Comparison of ENCODE assay signal across 1 cellular context in genomic region chr20:57414867-57415592, GRCh38.
TF ChIP-seq lines count a peak whose summit lies in the region.

No MANE protein-coding gene starts in this region.

TF ChIP-seq in K562, 482 proteins besides CTCF, POLR2A, EP300 and RAD21 (continued from another document and continues in another):
- TF ChIP-seq ZBTB26 (CRISPR knock-in tag; IDR thresholded peaks at IDR 0.05) (no peak), MITF (IDR thresholded peaks at IDR 0.05) (no peak), ATF1 (CRISPR knock-in tag; IDR thresholded peaks at IDR 0.05) (no peak), ATF1 (tag; IDR thresholded peaks at IDR 0.05) (peak; percentile 49; the same call in 1 of the 2 replicates), KLF10 (CRISPR knock-in tag; IDR thresholded peaks at IDR 0.05) (no peak), USF1 (CRISPR knock-in tag; IDR thresholded peaks at IDR 0.05) (no peak), RBM22 (IDR thresholded peaks at IDR 0.05; ENCODE audit: low read depth, low read length, poor library complexity, severe bottlenecking) (no peak), CREM (IDR thresholded peaks at IDR 0.05; ENCODE audit: low read depth) (0 out of 2 replicates have a peak, but pooled peaks have one; percentile 29), KDM2B (CRISPR knock-in tag; IDR thresholded peaks at IDR 0.05) (no peak), MAFK (IDR thresholded peaks at IDR 0.05; ENCODE audit: low read length) (peak; percentile 49), SUPT5H (IDR thresholded peaks at IDR 0.05) (no peak), TAL1 (IDR thresholded peaks at IDR 0.05) (peak; percentile 55), SOX6 (IDR thresholded peaks at IDR 0.05) (0 out of 2 replicates have a peak, but pooled peaks have one; percentile 21), ZBTB12 (CRISPR knock-in tag; IDR thresholded peaks at IDR 0.05) (no peak), ELF2 (CRISPR knock-in tag; IDR thresholded peaks at IDR 0.05) (no peak), PHF20 (IDR thresholded peaks at IDR 0.05; ENCODE audit: partially characterized antibody) (peak; percentile 69), NFE2L1 (tag; IDR thresholded peaks at IDR 0.05; ENCODE audit: borderline replicate concordance, low read depth) (no peak), MNT (conservative IDR thresholded peaks at IDR 0.05) (peak; percentile 42 to 64; a peak in 2 of 4 replicates), TRIM28 (IDR thresholded peaks at IDR 0.05) (no peak), RBFOX2 (IDR thresholded peaks at IDR 0.05; ENCODE audit: low read depth, low read length) (peak; percentile 62), ZBTB9 (CRISPR knock-in tag; IDR thresholded peaks at IDR 0.05) (peak; percentile 91), BRD9 (IDR thresholded peaks at IDR 0.05; ENCODE audit: low read depth, partially characterized antibody) (no peak), RBBP5 (IDR thresholded peaks at IDR 0.05; ENCODE audit: borderline replicate concordance, insufficient read depth, low read length, poor library complexity, severe bottlenecking) (peak; percentile 27), ATF3 (IDR thresholded peaks at IDR 0.05) (peak; percentile 74), ATF3 (CRISPR knock-in tag; conservative IDR thresholded peaks at IDR 0.05) (no peak), SMARCA5 (IDR thresholded peaks at IDR 0.05) (peak; percentile 97), ZNF512 (tag; IDR thresholded peaks at IDR 0.05) (no peak), ARID4B (CRISPR knock-in tag; IDR thresholded peaks at IDR 0.05) (no peak), SPI1 (IDR thresholded peaks at IDR 0.05; ENCODE audit: borderline replicate concordance, low read depth, low read length) (no peak), ASH1L (IDR thresholded peaks at IDR 0.05; ENCODE audit: borderline replicate concordance, low read depth, partially characterized antibody) (no peak), LCOR (CRISPR knock-in tag; IDR thresholded peaks at IDR 0.05) (0 out of 2 replicates have a peak, but pooled peaks have one; percentile 12), ZNF76 (CRISPR knock-in tag; IDR thresholded peaks at IDR 0.05; ENCODE audit: borderline replicate concordance) (no peak), BCLAF1 (IDR thresholded peaks at IDR 0.05; ENCODE audit: borderline replicate concordance in 1 of 2, control insufficient read depth in 1 of 2, low read depth in 2 of 2, low read length in 1 of 2) (no peak), TCF3 (CRISPR knock-in tag; IDR thresholded peaks at IDR 0.05) (peak; percentile 71), POLR2H (tag; IDR thresholded peaks at IDR 0.05; ENCODE audit: low read depth) (no peak), HNRNPL (IDR thresholded peaks at IDR 0.05; ENCODE audit: low read depth, low read length) (peak; percentile 74; the same call in 1 of the 2 replicates)
